ENCODE assay signal across 20 cellular contexts in the genomic region with DNA sequence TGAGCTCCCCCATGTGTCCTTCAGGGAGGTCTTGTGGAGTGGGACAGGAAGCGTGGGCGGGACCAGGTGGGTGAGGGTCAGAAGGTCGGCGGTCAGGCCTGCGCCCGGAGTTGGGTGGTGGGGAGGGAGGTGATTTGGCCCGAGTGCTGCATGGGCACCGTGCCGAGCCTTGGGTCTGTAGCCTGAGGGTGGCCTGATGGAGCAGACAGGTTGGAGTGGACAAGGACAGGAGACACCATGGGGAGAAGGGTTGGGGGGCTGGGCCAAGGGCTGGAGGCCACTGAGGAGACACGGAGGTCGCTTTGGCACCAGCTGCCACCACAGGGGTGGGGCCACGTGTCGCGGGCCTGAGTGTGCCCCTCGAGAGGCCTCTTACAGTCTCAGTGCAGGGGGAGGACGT. TPM values are rescaled to one million over a fixed set of nuclear protein-coding genes. Genes with fewer than 3 reads are reported as not detected.
DNase-seq lines count a peak whose midpoint lies in the region; ATAC-seq, FAIRE-seq and TF ChIP-seq lines count a peak whose summit lies in the region.
"Had no signal": no experiment of that assay in that cellular context is flagged by ENCODE, and none has a peak within 500 bp of the region (broad histone marks: within the 10 kb centered on the region; RNA-seq: fewer than 3 reads in every experiment).

No MANE protein-coding gene starts in this region.

- peaks cover 3% of the 10 kb centered on the region; the same call in 1 of the 2 replicates for H4K20me1 ChIP-seq in GM23338 (replicated peaks; ENCODE audit: insufficient read depth)

- H3K9me3 ChIP-seq in endodermal cell (ENCODE audit: control insufficient read depth, low read length) (no peaks in the 10 kb centered on the region), spleen (no peaks in the 10 kb centered on the region)
- H3K9me3 ChIP-seq: Caco-2 had no signal

- TF ChIP-seq CTCF in GM23338 (conservative IDR thresholded peaks at IDR 0.05; ENCODE audit: low read depth in 2 of 2): no peak
- TF ChIP-seq CTCF in endodermal cell (conservative IDR thresholded peaks at IDR 0.05): no peak
- TF ChIP-seq CTCF in spleen (IDR thresholded peaks at IDR 0.05 in 8 of 11, conservative IDR thresholded peaks at IDR 0.05 in 3 of 11): no peak

- H3K9me2 ChIP-seq in GM23338 (ENCODE audit: insufficient read depth): no peaks in the 10 kb centered on the region

- ATAC-seq in activated CD4-positive, alpha-beta T cell treated with anti-CD3 and anti-CD28 coated beads for 36 hours: no peak
- no peak for ATAC-seq in GM23338
- ATAC-seq in HG03108 (IDR thresholded peaks at IDR 0.05; ENCODE audit: unreplicated experiment): no peak
- ATAC-seq in GM18867 (IDR thresholded peaks at IDR 0.05; ENCODE audit: unreplicated experiment): no peak

- CTCF ChIA-PET in activated CD4-positive, alpha-beta T cell treated with anti-CD3 and anti-CD28 coated beads for 36 hours (lab: Charles Lee): no interaction called here

- H3K9ac ChIP-seq in endodermal cell (ENCODE audit: extremely low read depth, low read length, poor library complexity, severe bottlenecking): no peak overlapping the region

- H3K27ac Mint-ChIP-seq in activated CD4-positive, alpha-beta T cell treated with anti-CD3 and anti-CD28 coated beads for 36 hours: peak overlapping the region; percentile 16
- peak overlapping the region; percentile 76 for H3K27ac Mint-ChIP-seq in GM23338
- H3K27ac Mint-ChIP-seq in endodermal cell: peak overlapping the region; percentile 64

- DNase-seq in activated CD4-positive, alpha-beta T cell treated with anti-CD3 and anti-CD28 coated beads for 36 hours: no peak
- DNase-seq in activated CD4-positive, alpha-beta T cell treated with anti-CD3 and anti-CD28 coated beads, Interleukin-2, amount 50 U/mL, for 4 hours: no peak
- DNase-seq in GM23338 (ENCODE audit: low spot score) (no peak), endodermal cell (no peak), spleen (no peak), RCC 7860 (ENCODE audit: low spot score) (no peak)
- DNase-seq: Caco-2; KG1; NCI-H1092; NCI-H1694; NCI-H2107; NCI-H345; NCI-H526 treated with DMSO at 0.1 percent for 48 hours; NK-92 treated with Interleukin-12 subunit alpha and Interleukin-12 subunit beta, amount 100 ng/mL, for 24 hours; OCI-M1 had no signal

- H3K27ac ChIP-seq in GM23338 (ENCODE audit: low read depth): no peak overlapping the region; the same call in 1 of the 2 replicates
- no peak overlapping the region for H3K27ac ChIP-seq in endodermal cell (ENCODE audit: low read depth, low read length)
- H3K27ac ChIP-seq in spleen: peak overlapping the region in 6 of 8 donors; percentile 17 to 79 (median 66)
- H3K27ac ChIP-seq: 22Rv1, C4-2B had no signal

- no peaks in the 10 kb centered on the region for H3K27me3 Mint-ChIP-seq in activated CD4-positive, alpha-beta T cell treated with anti-CD3 and anti-CD28 coated beads for 36 hours
- H3K27me3 Mint-ChIP-seq in GM23338 (ENCODE audit: insufficient read depth, low read depth, poor library complexity) (peaks cover 10% of the 10 kb centered on the region), endodermal cell (ENCODE audit: insufficient read depth) (no peaks in the 10 kb centered on the region)

- POLR2A ChIA-PET in activated CD4-positive, alpha-beta T cell treated with anti-CD3 and anti-CD28 coated beads for 36 hours (lab: Charles Lee): no interaction called here

- peaks cover 6% of the 10 kb centered on the region for H3K4me1 Mint-ChIP-seq in activated CD4-positive, alpha-beta T cell treated with anti-CD3 and anti-CD28 coated beads for 36 hours
- H3K4me1 Mint-ChIP-seq in GM23338 (peaks cover 14% of the 10 kb centered on the region), endodermal cell (peaks cover 4% of the 10 kb centered on the region)

- H3K36me3 ChIP-seq in GM23338 (ENCODE audit: insufficient read depth): no peaks in the 10 kb centered on the region; the same call in 1 of the 2 replicates
- peaks cover 47% of the 10 kb centered on the region for H3K36me3 ChIP-seq in endodermal cell (ENCODE audit: control insufficient read depth, insufficient read depth, low read length)
- peaks cover 0 to 96% (median 65%) of the 10 kb centered on the region in 6 donors for H3K36me3 ChIP-seq in spleen

- H2AFZ ChIP-seq in GM23338: no peak overlapping the region

- no peak overlapping the region for H3K4me3 ChIP-seq in GM23338
- no peak overlapping the region for H3K4me3 ChIP-seq in endodermal cell (ENCODE audit: low read length)
- no peak overlapping the region for H3K4me3 ChIP-seq in spleen

- TF ChIP-seq POLR2A in spleen (IDR thresholded peaks at IDR 0.05): no peak

- H3K27me3 ChIP-seq in GM23338 (ENCODE audit: insufficient read depth) (no peaks in the 10 kb centered on the region), endodermal cell (ENCODE audit: control insufficient read depth, insufficient read depth, low read length, poor library complexity, severe bottlenecking) (no peaks in the 10 kb centered on the region), spleen (replicated peaks in 1 of 7) (no peaks in the 10 kb centered on the region)

- H3K4me1 ChIP-seq in GM23338 (ENCODE audit: insufficient read depth) (no peaks in the 10 kb centered on the region), endodermal cell (ENCODE audit: control insufficient read depth, insufficient read depth, low read length) (no peaks in the 10 kb centered on the region), spleen (peaks cover 4 to 54% (median 37%) of the 10 kb centered on the region in 6 donors)
- H3K4me1 ChIP-seq: Caco-2 had no signal

- FAIRE-seq in RCC 7860 (lab: Jason Lieb, UNC): no peak

- no peak overlapping the region for H3K4me3 Mint-ChIP-seq in activated CD4-positive, alpha-beta T cell treated with anti-CD3 and anti-CD28 coated beads for 36 hours
- H3K4me3 Mint-ChIP-seq in GM23338 (no peak overlapping the region), endodermal cell (no peak overlapping the region)

- H3K4me2 ChIP-seq in GM23338: no peak overlapping the region

- peaks cover 15% of the 10 kb centered on the region for H3K79me2 ChIP-seq in GM23338 (replicated peaks; ENCODE audit: insufficient read depth)

- no peaks in the 10 kb centered on the region for H3F3A ChIP-seq in GM23338 (replicated peaks; ENCODE audit: low read depth)

- H3K36me3 Mint-ChIP-seq in activated CD4-positive, alpha-beta T cell treated with anti-CD3 and anti-CD28 coated beads for 36 hours (ENCODE audit: low read depth): peaks cover 16% of the 10 kb centered on the region
- H3K36me3 Mint-ChIP-seq in GM23338 (ENCODE audit: low read depth) (peaks cover 42% of the 10 kb centered on the region), endodermal cell (ENCODE audit: low read depth) (peaks cover 61% of the 10 kb centered on the region)

- WGBS in endodermal cell (ENCODE audit: insufficient coverage in 1 of 2, insufficient read length in 1 of 2), 2 experiments: 93 to 97% methylated on average over 9 to 16 of the region's 16 CpGs
- WGBS in spleen, 5 donors: 64 to 79% (median 72%) methylated on average over 11 to 16 of the region's 16 CpGs

- no peaks in the 10 kb centered on the region for H3K9me3 Mint-ChIP-seq in activated CD4-positive, alpha-beta T cell treated with anti-CD3 and anti-CD28 coated beads for 36 hours (ENCODE audit: low read depth)
- H3K9me3 Mint-ChIP-seq in GM23338 (no peaks in the 10 kb centered on the region; the same call in 2 of the 3 replicates), endodermal cell (no peaks in the 10 kb centered on the region)

- intact Hi-C loops in activated CD4-positive, alpha-beta T cell treated with anti-CD3 and anti-CD28 coated beads for 36 hours (cut with DNase I, micrococcal nuclease): no loop called here
- intact Hi-C loops in spleen (cut with DNase I; ENCODE audit: low total_unique reads): no loop called here

TF ChIP-seq in GM23338, 12 proteins besides CTCF, POLR2A, EP300 and RAD21 (continues in another document):
- TF ChIP-seq POLR2AphosphoS5 (IDR thresholded peaks at IDR 0.05; ENCODE audit: low read depth): no peak
- no peak for TF ChIP-seq ZNF331 (CRISPR knock-in tag; IDR thresholded peaks at IDR 0.05; ENCODE audit: low read depth)
- no peak for TF ChIP-seq JUNB (IDR thresholded peaks at IDR 0.05; ENCODE audit: unreplicated experiment)
- no peak for TF ChIP-seq CREB1 (CRISPR knock-in tag; IDR thresholded peaks at IDR 0.05; ENCODE audit: low read depth)
- TF ChIP-seq ZNF114 (CRISPR knock-in tag; IDR thresholded peaks at IDR 0.05): no peak

RNA-seq across cellular contexts. Expression of a gene that starts 53.1 kb away (rescaled TPM):
- 10 to 100 TPM; 43.5 to 71.6 TPM for total RNA-seq in activated CD4-positive, alpha-beta T cell treated with anti-CD3 and anti-CD28 coated beads for 36 hours
- 36.4 and 47.5 TPM in 2 replicates for total RNA-seq in GM23338 (2014; rRNA removed; shearing (Covaris generic))
- 23.7 and 28.4 TPM in 2 replicates for polyA plus RNA-seq in GM23338 (2016; fragmentation: Nextera tagmentation; extraction: Ambion mirVana)
- 10 to 100 TPM; 79.4 to 97.7 TPM for total RNA-seq in endodermal cell
- polyA plus RNA-seq in endodermal cell (2013, experiment 1 of 2): 62.5 TPM
- 49.7 TPM for polyA plus RNA-seq in endodermal cell (2013, experiment 2 of 2)
- 100 to 1,000 TPM; 139 to 321 (median 170) TPM for total RNA-seq in spleen
- 100 to 1,000 TPM in 1 of 3 donors, 10 to 100 TPM in 2; 32.7 to 102 (median 34.1) TPM for polyA plus RNA-seq in spleen

RNA-seq across cellular contexts. Expression of a gene that starts 57.7 kb away (rescaled TPM):
- total RNA-seq in activated CD4-positive, alpha-beta T cell treated with anti-CD3 and anti-CD28 coated beads for 36 hours: not detected
- not detected in 2 replicates for total RNA-seq in GM23338 (2014; rRNA removed; shearing (Covaris generic))
- polyA plus RNA-seq in GM23338 (2016; fragmentation: Nextera tagmentation; extraction: Ambion mirVana) (not detected in 2 replicates), spleen (under 1 TPM; 0.02 to 0.22 (median 0.11) TPM)
- total RNA-seq in endodermal cell (under 1 TPM; 0.26 to 0.40 TPM), spleen (under 1 TPM in 4 of 7 donors, not detected in 3; 0.09 to 0.76 (median 0.34) TPM)
- 0.04 TPM for polyA plus RNA-seq in endodermal cell (2013, experiment 1 of 2)
- polyA plus RNA-seq in endodermal cell (2013, experiment 2 of 2): not detected
- total RNA-seq: Caco-2, M059J had no signal

Comparison
In these comparisons a context has a peak if more than half of its experiments do, and no peak if none do; other contexts are left out.
1. H3K27ac Mint-ChIP-seq: peak in every context shown above with its lines; median percentile 76 in GM23338; 64 in endodermal cell; 16 in activated CD4-positive, alpha-beta T cell treated with anti-CD3 and anti-CD28 coated beads for 36 hours.
2. H3K27ac ChIP-seq: peak in spleen (6 of 8); none in GM23338 (single experiment) and endodermal cell (single experiment).